ENCODE assay signal across 17 cellular contexts in genomic region chr14:93017898-93018297, GRCh38.
A peak's percentile ranks its signal among the peaks of the same experiment; 100 is the strongest.
DNase-seq lines count a peak whose midpoint lies in the region; ATAC-seq, FAIRE-seq and TF ChIP-seq lines count a peak whose summit lies in the region.
"Had no signal": no experiment of that assay in that cellular context is flagged by ENCODE, and none has a peak within 500 bp of the region (broad histone marks: within the 10 kb centered on the region; RNA-seq: fewer than 3 reads in every experiment).

No MANE protein-coding gene starts in this region.

- no peaks in the 10 kb centered on the region for H3K9me3 ChIP-seq in H1 (ENCODE audit: insufficient read depth in 2 of 2, low read depth in 1 of 2, low read length in 1 of 2)
- H3K9me3 ChIP-seq in BE2C, result no peaks in the 10 kb centered on the region
- H3K9me3 ChIP-seq: SK-N-SH had no signal

- H3K79me2 ChIP-seq in H1 (ENCODE audit: control insufficient read depth in 1 of 2, insufficient read depth in 2 of 2, low read length in 2 of 2), result peaks cover 0 to 77% of the 10 kb centered on the region in 2 experiments; a peak in 2 of 4 replicates

- 87% methylated on average over 10 of the region's 10 CpGs; no CpG with 5 or more reads in 1 of the 2 experiments for WGBS in H1 (ENCODE audit: extremely low coverage in 1 of 2, insufficient coverage in 1 of 2, insufficient read length in 1 of 2, insufficient replicate concordance in 2 of 2, low coverage in 1 of 2, low lambda C conversion rate in 2 of 2, missing lambda C conversion rate in 1 of 2), 2 experiments

- no peak for TF ChIP-seq POLR2A in H1 (IDR thresholded peaks at IDR 0.05; ENCODE audit: control extremely low read depth in 1 of 2, low read depth in 2 of 2, low read length in 2 of 2)

- peaks cover 8% of the 10 kb centered on the region for H3K36me3 Mint-ChIP-seq in activated CD8-positive, alpha-beta T cell treated with anti-CD3 and anti-CD28 coated beads, Interleukin-2, amount 10 ng/mL, durations not matched to agents 7 days and 5 days (ENCODE audit: low read depth)
- H3K36me3 Mint-ChIP-seq in activated CD8-positive, alpha-beta T cell treated with anti-CD3 and anti-CD28 coated beads for 36 hours (ENCODE audit: low read depth), result peaks cover 4% of the 10 kb centered on the region

- H3K79me1 ChIP-seq in H1 (ENCODE audit: low read depth, low read length), result peaks cover 26% of the 10 kb centered on the region

- H2BK12ac ChIP-seq in H1 (ENCODE audit: low read depth, low read length), result no peak overlapping the region

- no peak overlapping the region for H2AFZ ChIP-seq in H1 (ENCODE audit: low read length)
- H2AFZ ChIP-seq: PC-9 had no signal

- H3K14ac ChIP-seq in H1 (ENCODE audit: insufficient read length), result no peak overlapping the region

- peaks cover 22% of the 10 kb centered on the region for H3K4me1 Mint-ChIP-seq in activated CD8-positive, alpha-beta T cell treated with anti-CD3 and anti-CD28 coated beads, Interleukin-2, amount 10 ng/mL, durations not matched to agents 7 days and 5 days (ENCODE audit: low read depth)
- peaks cover 25% of the 10 kb centered on the region for H3K4me1 Mint-ChIP-seq in activated CD8-positive, alpha-beta T cell treated with anti-CD3 and anti-CD28 coated beads for 36 hours (ENCODE audit: low read depth)

- no peak overlapping the region for H3K4me3 ChIP-seq in H1 (ENCODE audit: extremely low read depth in 1 of 4, insufficient read depth in 2 of 4, low read depth in 3 of 4, low read length in 4 of 4)
- no peak overlapping the region for H3K4me3 ChIP-seq in BE2C (ENCODE audit: low read depth, low read length)
- H3K4me3 ChIP-seq: cardiac muscle cell, PC-9 had no signal

- intact Hi-C loops in activated CD8-positive, alpha-beta T cell treated with anti-CD3 and anti-CD28 coated beads for 36 hours (cut with micrococcal nuclease), result no loop called here

- peak overlapping the region; percentile 77; the same call in 1 of the 2 replicates for H4K8ac ChIP-seq in H1 (ENCODE audit: extremely low read depth, insufficient read depth, low read length)

- H3K9ac ChIP-seq in H1 (replicated peaks in 1 of 4; ENCODE audit: extremely low read depth in 1 of 4, low read depth in 3 of 4, low read length in 3 of 4), result no peak overlapping the region
- H3K9ac ChIP-seq: SK-N-SH had no signal

- no peak overlapping the region for H2BK5ac ChIP-seq in H1 (ENCODE audit: low read depth, low read length)

- H3K4me2 ChIP-seq in H1 (ENCODE audit: insufficient read depth in 1 of 2, low read depth in 2 of 2, low read length in 2 of 2), result no peak overlapping the region; a peak in 2 of 4 replicates
- H3K4me2 ChIP-seq: PC-9, SK-N-SH had no signal

- no peaks in the 10 kb centered on the region for H3K27me3 ChIP-seq in H1 (replicated peaks in 1 of 4; ENCODE audit: control insufficient read depth in 3 of 4, extremely low read depth in 1 of 4, insufficient read depth in 3 of 4, low read length in 3 of 4)
- H3K27me3 ChIP-seq in foreskin keratinocyte, result no peaks in the 10 kb centered on the region
- no peaks in the 10 kb centered on the region for H3K27me3 ChIP-seq in BE2C
- H3K27me3 ChIP-seq: cardiac muscle cell had no signal

- H3K4me1 ChIP-seq in H1 (replicated peaks in 1 of 4; ENCODE audit: control insufficient read depth in 3 of 4, insufficient read depth in 4 of 4, low read length in 3 of 4), result peaks cover 0 to 25% (median 14%) of the 10 kb centered on the region in 4 experiments; a peak in 6 of 7 replicates
- no peaks in the 10 kb centered on the region for H3K4me1 ChIP-seq in foreskin keratinocyte
- peaks cover 26% of the 10 kb centered on the region for H3K4me1 ChIP-seq in BE2C

- H3K27me3 Mint-ChIP-seq in activated CD8-positive, alpha-beta T cell treated with anti-CD3 and anti-CD28 coated beads, Interleukin-2, amount 10 ng/mL, durations not matched to agents 7 days and 5 days (ENCODE audit: low read depth), result no peaks in the 10 kb centered on the region
- no peaks in the 10 kb centered on the region for H3K27me3 Mint-ChIP-seq in activated CD8-positive, alpha-beta T cell treated with anti-CD3 and anti-CD28 coated beads for 36 hours
- H3K27me3 Mint-ChIP-seq: activated CD4-positive, alpha-beta T cell treated with anti-CD3 and anti-CD28 coated beads, Interleukin-2, amount 10 ng/mL, durations not matched to agents 7 days and 5 days; activated naive CD8-positive, alpha-beta T cell treated with anti-CD3 and anti-CD28 coated beads for 36 hours; CD8-positive, alpha-beta memory T cell had no signal

- no peak overlapping the region for H2BK120ac ChIP-seq in H1 (replicated peaks; ENCODE audit: low read depth, low read length)

- H3K36me3 ChIP-seq in H1 (ENCODE audit: control insufficient read depth in 2 of 4, insufficient read depth in 4 of 4, low read length in 3 of 4) (peaks cover 0 to 4% (median 0%) of the 10 kb centered on the region in 4 experiments; a peak in 1 of 8 replicates), BE2C (peaks cover 7% of the 10 kb centered on the region; the same call in 1 of the 2 replicates)
- H3K36me3 ChIP-seq: cardiac muscle cell had no signal

- peak overlapping the region; percentile 39 for H3K27ac Mint-ChIP-seq in activated CD8-positive, alpha-beta T cell treated with anti-CD3 and anti-CD28 coated beads, Interleukin-2, amount 10 ng/mL, durations not matched to agents 7 days and 5 days
- H3K27ac Mint-ChIP-seq in activated CD8-positive, alpha-beta T cell treated with anti-CD3 and anti-CD28 coated beads for 36 hours, result no peak overlapping the region
- H3K27ac Mint-ChIP-seq: activated CD4-positive, alpha-beta T cell treated with anti-CD3 and anti-CD28 coated beads, Interleukin-2, amount 10 ng/mL, durations not matched to agents 7 days and 5 days; activated naive CD8-positive, alpha-beta T cell treated with anti-CD3 and anti-CD28 coated beads for 36 hours had no signal

- no peak overlapping the region for H4K91ac ChIP-seq in H1 (replicated peaks; ENCODE audit: insufficient read length, low read length)

- H3K27ac ChIP-seq in H1 (ENCODE audit: low read depth, low read length) (no peak overlapping the region), foreskin keratinocyte (no peak overlapping the region)
- H3K27ac ChIP-seq: cardiac muscle cell, PC-9 had no signal

- no peak for TF ChIP-seq RAD21 in H1 (IDR thresholded peaks at IDR 0.05 in 1 of 2, conservative IDR thresholded peaks at IDR 0.05 in 1 of 2; ENCODE audit: low read depth in 2 of 2, low read length in 2 of 2)

- no peaks in the 10 kb centered on the region for H3K23me2 ChIP-seq in H1 (ENCODE audit: low read depth, low read length)

- DNase-seq in activated CD8-positive, alpha-beta T cell treated with anti-CD3 and anti-CD28 coated beads, Interleukin-2, amount 10 ng/mL, durations not matched to agents 7 days and 5 days, result no peak
- DNase-seq in activated CD8-positive, alpha-beta T cell treated with anti-CD3 and anti-CD28 coated beads for 36 hours, result no peak
- no peak for DNase-seq in H1 (ENCODE audit: low read depth in 1 of 2, low spot score in 2 of 2)
- peak; percentile 82 for DNase-seq in myocyte (ENCODE audit: low read depth)
- DNase-seq in superior temporal gyrus (ENCODE audit: extremely low spot score), result peak; percentile 17
- no peak for DNase-seq in foreskin keratinocyte
- DNase-seq in cerebellum (ENCODE audit: low spot score), result no peak
- DNase-seq in BE2C, result no peak
- DNase-seq: activated CD4-positive, alpha-beta T cell treated with anti-CD3 and anti-CD28 coated beads, Interleukin-2, amount 10 ng/mL, durations not matched to agents 7 days and 5 days; activated naive CD8-positive, alpha-beta T cell treated with anti-CD3 and anti-CD28 coated beads for 36 hours; CD8-positive, alpha-beta memory T cell; foreskin fibroblast; PC-9; SK-N-SH; stimulated activated CD4-positive, alpha-beta T cell treated with anti-CD3 and anti-CD28 coated beads, Interleukin-4, amount 100 ng/mL, for 24 hours had no signal

- no peak overlapping the region for H2AK5ac ChIP-seq in H1 (ENCODE audit: low read depth, low read length)

- H4K5ac ChIP-seq in H1 (ENCODE audit: insufficient read length, low read depth, low read length), result no peak overlapping the region

- no peak overlapping the region for H2BK15ac ChIP-seq in H1 (ENCODE audit: low read length)

- H3K4ac ChIP-seq in H1 (replicated peaks; ENCODE audit: insufficient read length, low read depth, low read length), result no peak overlapping the region

- H2BK20ac ChIP-seq in H1 (ENCODE audit: low read length), result no peak overlapping the region

- FAIRE-seq in H1 (lab: Jason Lieb, UNC), result no peak
- FAIRE-seq: A204.1 had no signal

- no peak overlapping the region for H3K4me3 Mint-ChIP-seq in activated CD8-positive, alpha-beta T cell treated with anti-CD3 and anti-CD28 coated beads, Interleukin-2, amount 10 ng/mL, durations not matched to agents 7 days and 5 days
- H3K4me3 Mint-ChIP-seq in activated CD8-positive, alpha-beta T cell treated with anti-CD3 and anti-CD28 coated beads for 36 hours, result no peak overlapping the region
- H3K4me3 Mint-ChIP-seq: activated CD4-positive, alpha-beta T cell treated with anti-CD3 and anti-CD28 coated beads, Interleukin-2, amount 10 ng/mL, durations not matched to agents 7 days and 5 days; activated naive CD8-positive, alpha-beta T cell treated with anti-CD3 and anti-CD28 coated beads for 36 hours; CD8-positive, alpha-beta memory T cell had no signal

- POLR2A ChIA-PET in activated CD8-positive, alpha-beta T cell treated with anti-CD3 and anti-CD28 coated beads, Interleukin-2, amount 10 ng/mL, durations not matched to agents 7 days and 5 days (lab: Charles Lee), result no interaction called here
- POLR2A ChIA-PET in activated CD8-positive, alpha-beta T cell treated with anti-CD3 and anti-CD28 coated beads for 36 hours (lab: Charles Lee), result no interaction called here
- POLR2A ChIA-PET in H1 (lab: Charles Lee; ENCODE audit: partially characterized antibody), result no interaction called here

- CTCF ChIA-PET in activated CD8-positive, alpha-beta T cell treated with anti-CD3 and anti-CD28 coated beads, Interleukin-2, amount 10 ng/mL, durations not matched to agents 7 days and 5 days (lab: Charles Lee), result no interaction called here
- CTCF ChIA-PET in activated CD8-positive, alpha-beta T cell treated with anti-CD3 and anti-CD28 coated beads for 36 hours (lab: Charles Lee), result no interaction called here
- CTCF ChIA-PET in H1 (lab: Charles Lee; ENCODE audit: partially characterized antibody), result interaction anchor here (1.2 to 8.8 kb wide), 4 partner anchors 10 to 96 kb away, joined by 3 to 71 read pairs (median 9); no protein-coding TSS in a partner anchor

- no peak overlapping the region for H3K18ac ChIP-seq in H1 (ENCODE audit: extremely low read depth, low read length)

- H3K56ac ChIP-seq in H1 (replicated peaks; ENCODE audit: insufficient read length, low read depth, low read length), result no peak overlapping the region

- TF ChIP-seq EP300 in H1 (IDR thresholded peaks at IDR 0.05; ENCODE audit: borderline replicate concordance in 1 of 2, low read depth in 2 of 2, low read length in 2 of 2), result no peak

- peaks cover 2 to 8% of the 10 kb centered on the region in 2 experiments for H4K20me1 ChIP-seq in H1 (replicated peaks in 1 of 2; ENCODE audit: control insufficient read depth in 1 of 2, insufficient read depth in 2 of 2, low read length in 2 of 2)

- no peak for ATAC-seq in activated CD8-positive, alpha-beta T cell treated with anti-CD3 and anti-CD28 coated beads, Interleukin-2, amount 10 ng/mL, durations not matched to agents 7 days and 5 days
- no peak for ATAC-seq in activated CD8-positive, alpha-beta T cell treated with anti-CD3 and anti-CD28 coated beads for 36 hours
- no peak for ATAC-seq in foreskin keratinocyte

- H3K23ac ChIP-seq in H1 (ENCODE audit: insufficient read length), result no peak overlapping the region

- no peak for TF ChIP-seq CTCF in activated CD8-positive, alpha-beta T cell treated with anti-CD3 and anti-CD28 coated beads for 36 hours (IDR thresholded peaks at IDR 0.05)
- TF ChIP-seq CTCF in H1 (IDR thresholded peaks at IDR 0.05; ENCODE audit: control extremely low read depth in 1 of 3, insufficient read depth in 1 of 3, low read depth in 1 of 3, low read length in 3 of 3) (no peak), foreskin keratinocyte (conservative IDR thresholded peaks at IDR 0.05) (no peak), BE2C (IDR thresholded peaks at IDR 0.05; ENCODE audit: low read depth, low read length) (no peak)

- H3K9me3 Mint-ChIP-seq in activated CD8-positive, alpha-beta T cell treated with anti-CD3 and anti-CD28 coated beads, Interleukin-2, amount 10 ng/mL, durations not matched to agents 7 days and 5 days (ENCODE audit: insufficient read depth), result no peaks in the 10 kb centered on the region
- H3K9me3 Mint-ChIP-seq in activated CD8-positive, alpha-beta T cell treated with anti-CD3 and anti-CD28 coated beads for 36 hours, result no peaks in the 10 kb centered on the region
- H3K9me3 Mint-ChIP-seq: activated CD4-positive, alpha-beta T cell treated with anti-CD3 and anti-CD28 coated beads, Interleukin-2, amount 10 ng/mL, durations not matched to agents 7 days and 5 days; activated naive CD8-positive, alpha-beta T cell treated with anti-CD3 and anti-CD28 coated beads for 36 hours; CD8-positive, alpha-beta memory T cell had no signal

Comparison
In these comparisons a context has a peak if more than half of its experiments do, and no peak if none do; other contexts are left out.
1. DNase-seq: peak in myocyte (single experiment) and superior temporal gyrus (single experiment); none in activated CD8-positive, alpha-beta T cell treated with anti-CD3 and anti-CD28 coated beads, Interleukin-2, amount 10 ng/mL, durations not matched to agents 7 days and 5 days (single experiment), activated CD8-positive, alpha-beta T cell treated with anti-CD3 and anti-CD28 coated beads for 36 hours (single experiment), H1 (0 of 2), foreskin keratinocyte (0 of 2), cerebellum (single experiment) and BE2C (single experiment).